ENCODE assay signal across 11 cellular contexts in genomic region chr6:170288091-170288631, GRCh38. TPM values are rescaled to one million over a fixed set of nuclear protein-coding genes. Genes with fewer than 3 reads are reported as not detected.
DNase-seq lines count a peak whose midpoint lies in the region; ATAC-seq, FAIRE-seq and TF ChIP-seq lines count a peak whose summit lies in the region.
"Had no signal": no experiment of that assay in that cellular context is flagged by ENCODE, and none has a peak within 500 bp of the region (broad histone marks: within the 10 kb centered on the region; RNA-seq: fewer than 3 reads in every experiment).

No MANE protein-coding gene starts in this region.

- H3K4me1 ChIP-seq in pancreas = peaks cover 9 to 29% (median 17%) of the 10 kb centered on the region in 3 donors

- CTCF ChIA-PET in activated CD8-positive, alpha-beta T cell treated with anti-CD3 and anti-CD28 coated beads, Interleukin-2, amount 10 ng/mL, durations not matched to agents 7 days and 5 days (lab: Charles Lee) = no interaction called here

- H3K36me3 Mint-ChIP-seq in T-helper 2 cell treated with Interferon-gamma antibody and Interleukin-4, amounts not matched to agents 5 μg/mL and 100 μg/mL, for 36 hours (ENCODE audit: low read depth) = peaks cover 1% of the 10 kb centered on the region
- peaks cover 26% of the 10 kb centered on the region for H3K36me3 Mint-ChIP-seq in activated CD8-positive, alpha-beta T cell treated with anti-CD3 and anti-CD28 coated beads, Interleukin-2, amount 10 ng/mL, durations not matched to agents 7 days and 5 days (ENCODE audit: low read depth)
- peaks cover 0 to 29% (median 4%) of the 10 kb centered on the region in 3 donors for H3K36me3 Mint-ChIP-seq in immature natural killer cell

- H3K9me3 Mint-ChIP-seq in T-helper 2 cell treated with Interferon-gamma antibody and Interleukin-4, amounts not matched to agents 5 μg/mL and 100 μg/mL, for 36 hours = no peaks in the 10 kb centered on the region
- H3K9me3 Mint-ChIP-seq in activated CD8-positive, alpha-beta T cell treated with anti-CD3 and anti-CD28 coated beads, Interleukin-2, amount 10 ng/mL, durations not matched to agents 7 days and 5 days (ENCODE audit: insufficient read depth) = no peaks in the 10 kb centered on the region
- H3K9me3 Mint-ChIP-seq in immature natural killer cell = no peaks in the 10 kb centered on the region

- POLR2A ChIA-PET in activated CD8-positive, alpha-beta T cell treated with anti-CD3 and anti-CD28 coated beads, Interleukin-2, amount 10 ng/mL, durations not matched to agents 7 days and 5 days (lab: Charles Lee) = no interaction called here

- no peak for TF ChIP-seq CTCF in pancreas (IDR thresholded peaks at IDR 0.05)

- no peaks in the 10 kb centered on the region for H3K27me3 ChIP-seq in pancreas

- H3K4me3 Mint-ChIP-seq in T-helper 2 cell treated with Interferon-gamma antibody and Interleukin-4, amounts not matched to agents 5 μg/mL and 100 μg/mL, for 36 hours = peak overlapping the region; percentile 81
- H3K4me3 Mint-ChIP-seq in activated CD8-positive, alpha-beta T cell treated with anti-CD3 and anti-CD28 coated beads, Interleukin-2, amount 10 ng/mL, durations not matched to agents 7 days and 5 days = peak overlapping the region; percentile 80
- H3K4me3 Mint-ChIP-seq in immature natural killer cell = peak overlapping the region; percentile 80 to 91 (median 86)

- WGBS in pancreas, 2 donors = 82 to 83% methylated on average over 33 of the region's 33 CpGs

- no peak for DNase-seq in T-helper 2 cell treated with Interferon-gamma antibody and Interleukin-4, amounts not matched to agents 5 μg/mL and 100 μg/mL, for 36 hours (ENCODE audit: low spot score)
- no peak for DNase-seq in T-helper 2 cell
- DNase-seq in activated CD8-positive, alpha-beta T cell treated with anti-CD3 and anti-CD28 coated beads, Interleukin-2, amount 10 ng/mL, durations not matched to agents 7 days and 5 days = no peak
- no peak for DNase-seq in immature natural killer cell
- DNase-seq in skeletal muscle cell (ENCODE audit: low read depth) = no peak
- DNase-seq in NCI-H146 treated with DMSO at 0.1 percent for 48 hours (lab: John Stamatoyannopoulos, UW; ENCODE audit: unreplicated experiment) = no peak
- DNase-seq in pancreas = no peak
- DNase-seq: NCI-H82 had no signal

- no peak overlapping the region for H3K27ac Mint-ChIP-seq in T-helper 2 cell treated with Interferon-gamma antibody and Interleukin-4, amounts not matched to agents 5 μg/mL and 100 μg/mL, for 36 hours
- H3K27ac Mint-ChIP-seq in activated CD8-positive, alpha-beta T cell treated with anti-CD3 and anti-CD28 coated beads, Interleukin-2, amount 10 ng/mL, durations not matched to agents 7 days and 5 days = peak overlapping the region; percentile 78
- peak overlapping the region in 1 of 6 donors; percentile 86 for H3K27ac Mint-ChIP-seq in immature natural killer cell

- H3K4me3 ChIP-seq in skeletal muscle cell (ENCODE audit: low read depth, low read length) (peak overlapping the region; percentile 5), pancreas (peak overlapping the region in 2 of 4 donors; percentile 44 to 80)
- H3K4me3 ChIP-seq: A549 had no signal

- peaks cover 0 to 13% (median 3%) of the 10 kb centered on the region in 3 donors for H3K36me3 ChIP-seq in pancreas

- H3K27ac ChIP-seq in pancreas = no peak overlapping the region
- H3K27ac ChIP-seq: A549, SK-N-MC had no signal

- no peaks in the 10 kb centered on the region for H3K9me3 ChIP-seq in pancreas
- H3K9me3 ChIP-seq: A549 had no signal

- no peak for ATAC-seq in activated CD8-positive, alpha-beta T cell treated with anti-CD3 and anti-CD28 coated beads, Interleukin-2, amount 10 ng/mL, durations not matched to agents 7 days and 5 days
- ATAC-seq in pancreas (no peak), HG02938 (IDR thresholded peaks at IDR 0.05; ENCODE audit: unreplicated experiment) (no peak)
- ATAC-seq: A549 had no signal

- FAIRE-seq in pancreas (lab: Jason Lieb, UNC) = no peak
- FAIRE-seq: A549 had no signal

- peaks cover 61% of the 10 kb centered on the region for H3K27me3 Mint-ChIP-seq in T-helper 2 cell treated with Interferon-gamma antibody and Interleukin-4, amounts not matched to agents 5 μg/mL and 100 μg/mL, for 36 hours (ENCODE audit: low read depth)
- peaks cover 21% of the 10 kb centered on the region for H3K27me3 Mint-ChIP-seq in activated CD8-positive, alpha-beta T cell treated with anti-CD3 and anti-CD28 coated beads, Interleukin-2, amount 10 ng/mL, durations not matched to agents 7 days and 5 days (ENCODE audit: low read depth)
- peaks cover 17 to 35% (median 34%) of the 10 kb centered on the region in 3 donors for H3K27me3 Mint-ChIP-seq in immature natural killer cell (ENCODE audit: low read depth in 3 of 3)

- H3K4me1 Mint-ChIP-seq in T-helper 2 cell treated with Interferon-gamma antibody and Interleukin-4, amounts not matched to agents 5 μg/mL and 100 μg/mL, for 36 hours (ENCODE audit: low read depth) = peaks cover 21% of the 10 kb centered on the region
- H3K4me1 Mint-ChIP-seq in activated CD8-positive, alpha-beta T cell treated with anti-CD3 and anti-CD28 coated beads, Interleukin-2, amount 10 ng/mL, durations not matched to agents 7 days and 5 days (ENCODE audit: low read depth) = peaks cover 33% of the 10 kb centered on the region
- H3K4me1 Mint-ChIP-seq in immature natural killer cell = peaks cover 32 to 53% of the 10 kb centered on the region in 2 donors

- intact Hi-C loops in pancreas (cut with DNase I) = loop anchor here in 1 of 3 donors (10.0 kb wide), 1 partner anchor 103 kb away; no protein-coding TSS in a partner anchor

RNA-seq across cellular contexts. Expression of gene DLL1, which starts 2.7 kb away (rescaled TPM):
- total RNA-seq in activated CD8-positive, alpha-beta T cell treated with anti-CD3 and anti-CD28 coated beads, Interleukin-2, amount 10 ng/mL, durations not matched to agents 7 days and 5 days = 10 to 100 TPM; 10.7 to 12.3 TPM
- polyA plus RNA-seq in immature natural killer cell (1 to 10 TPM in 2 of 3 donors, under 1 TPM in 1; 0.09 to 7.0 (median 2.8) TPM), pancreas (10 to 100 TPM; 16.4 to 21.6 TPM)
- 10 to 100 TPM; 10.8 to 19.6 (median 13.3) TPM for total RNA-seq in pancreas

RNA-seq across cellular contexts. Expression of gene FAM120B, which starts 18.4 kb away (rescaled TPM):
- 10 to 100 TPM; 25.5 to 26.0 TPM for total RNA-seq in activated CD8-positive, alpha-beta T cell treated with anti-CD3 and anti-CD28 coated beads, Interleukin-2, amount 10 ng/mL, durations not matched to agents 7 days and 5 days
- polyA plus RNA-seq in immature natural killer cell (10 to 100 TPM; 17.4 to 43.1 (median 26.2) TPM), pancreas (1 to 10 TPM; 5.6 to 9.0 TPM)
- 10 to 100 TPM; 10.4 to 18.7 (median 13.3) TPM for total RNA-seq in pancreas
